In genomic region chr3:152190636-152191183, GRCh38 we compare ENCODE assay signal across 1 cellular context.
TF ChIP-seq lines count a peak whose summit lies in the region.

No MANE protein-coding gene starts in this region.

TF ChIP-seq in GM23338, 12 proteins besides CTCF, POLR2A, EP300 and RAD21 (continued from another document):
- TF ChIP-seq ZNF462 (CRISPR knock-in tag; IDR thresholded peaks at IDR 0.05) (no peak), CREB1 (CRISPR knock-in tag; IDR thresholded peaks at IDR 0.05; ENCODE audit: low read depth) (no peak), EZH2 (IDR thresholded peaks at IDR 0.05; ENCODE audit: low read depth, unreplicated experiment) (no peak)
